Comparison of ENCODE assay signal across 17 cellular contexts in the genomic region with DNA sequence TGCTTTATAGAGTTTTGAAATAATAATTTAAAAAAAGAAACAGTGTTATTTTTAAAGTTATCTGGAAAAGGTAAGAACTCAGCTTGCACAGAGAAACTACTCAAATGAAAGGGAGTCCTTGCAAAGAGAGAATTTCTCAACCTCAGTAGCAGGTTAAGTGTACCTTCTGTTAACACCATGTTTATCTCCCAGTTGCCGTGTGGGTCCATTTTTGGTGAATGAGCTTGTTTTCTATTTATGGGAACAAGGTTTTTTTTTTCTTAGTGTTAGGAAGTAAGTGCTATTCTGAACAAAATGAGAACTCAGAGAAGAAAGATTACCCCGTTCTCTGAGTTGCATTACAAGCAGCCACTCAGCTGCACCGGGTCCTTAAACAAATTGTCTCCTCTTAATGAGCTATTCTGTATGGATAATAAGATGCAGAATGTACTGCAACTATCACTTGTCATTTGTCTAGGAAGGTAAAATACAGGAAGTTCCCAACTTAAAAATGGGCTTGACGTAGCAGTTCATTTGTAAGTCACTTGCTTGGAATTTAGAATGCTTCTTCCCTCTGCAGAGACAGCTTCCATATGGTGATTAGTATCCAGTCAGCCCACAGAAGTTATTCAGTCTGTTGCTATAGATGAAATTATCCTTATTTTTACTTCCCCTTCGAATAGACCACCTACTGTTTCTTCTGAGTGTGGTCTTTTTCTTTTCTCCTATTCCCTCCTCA.
DNase-seq lines count a peak whose midpoint lies in the region; ATAC-seq and TF ChIP-seq lines count a peak whose summit lies in the region.
"Had no signal": no experiment of that assay in that cellular context is flagged by ENCODE, and none has a peak within 500 bp of the region (broad histone marks: within the 10 kb centered on the region; RNA-seq: fewer than 3 reads in every experiment).

No MANE protein-coding gene starts in this region.

- no peaks in the 10 kb centered on the region for H3K9me2 ChIP-seq in GM23338 (ENCODE audit: insufficient read depth)

- H3K4me2 ChIP-seq in GM23338: no peak overlapping the region

- H3K27ac Mint-ChIP-seq in GM23338: no peak overlapping the region; the same call in 1 of the 2 replicates
- H3K27ac Mint-ChIP-seq: activated naive CD8-positive, alpha-beta T cell treated with anti-CD3 and anti-CD28 coated beads, Interleukin-2, amount 10 ng/mL, durations not matched to agents 7 days and 5 days; memory B cell; progenitor cell of endocrine pancreas had no signal

- peaks cover 2% of the 10 kb centered on the region for H3K27me3 Mint-ChIP-seq in GM23338 (ENCODE audit: insufficient read depth, low read depth, poor library complexity)
- H3K27me3 Mint-ChIP-seq: progenitor cell of endocrine pancreas had no signal

- H3K27me3 ChIP-seq in GM23338 (ENCODE audit: insufficient read depth) (no peaks in the 10 kb centered on the region), brain microvascular endothelial cell (replicated peaks) (no peaks in the 10 kb centered on the region)

- H3K79me2 ChIP-seq in GM23338 (replicated peaks; ENCODE audit: insufficient read depth): no peaks in the 10 kb centered on the region

- H3K4me3 ChIP-seq in GM23338 (no peak overlapping the region), brain microvascular endothelial cell (ENCODE audit: low read depth, low read length) (no peak overlapping the region), skeletal muscle cell (ENCODE audit: low read depth, low read length) (no peak overlapping the region)

- peaks cover 17% of the 10 kb centered on the region for H3K4me1 Mint-ChIP-seq in GM23338
- H3K4me1 Mint-ChIP-seq: activated naive CD8-positive, alpha-beta T cell treated with anti-CD3 and anti-CD28 coated beads, Interleukin-2, amount 10 ng/mL, durations not matched to agents 7 days and 5 days; CD4-positive, CD25-positive, alpha-beta regulatory T cell; memory B cell had no signal

- no peak for ATAC-seq in GM23338
- peak; percentile 23 to 46 for ATAC-seq in left cardiac atrium
- ATAC-seq in GM21367 (IDR thresholded peaks at IDR 0.05; ENCODE audit: unreplicated experiment): no peak

- no peak overlapping the region for H2AFZ ChIP-seq in GM23338

- no peaks in the 10 kb centered on the region for H4K20me1 ChIP-seq in GM23338 (replicated peaks; ENCODE audit: insufficient read depth)

- in situ Hi-C loops in brain microvascular endothelial cell (cut with HindIII; ENCODE audit: low pct_ligation_motif_present, low sequenced_read_pairs): no loop called here

- no peak overlapping the region for H3K4me3 Mint-ChIP-seq in GM23338
- H3K4me3 Mint-ChIP-seq: activated naive CD8-positive, alpha-beta T cell treated with anti-CD3 and anti-CD28 coated beads, Interleukin-2, amount 10 ng/mL, durations not matched to agents 7 days and 5 days; CD4-positive, CD25-positive, alpha-beta regulatory T cell; memory B cell had no signal

- H3K27ac ChIP-seq in GM23338 (ENCODE audit: low read depth): no peak overlapping the region
- H3K27ac ChIP-seq in brain microvascular endothelial cell: peak overlapping the region; percentile 87

- TF ChIP-seq CTCF in GM23338 (conservative IDR thresholded peaks at IDR 0.05; ENCODE audit: low read depth in 2 of 2): no peak
- TF ChIP-seq CTCF in brain microvascular endothelial cell (IDR thresholded peaks at IDR 0.05; ENCODE audit: low read depth, low read length, missing control alignments): no peak

- DNase-seq in GM23338 (ENCODE audit: low spot score): peak; percentile 31
- peak; percentile 52 for DNase-seq in brain microvascular endothelial cell
- no peak for DNase-seq in left cardiac atrium
- DNase-seq in skeletal muscle cell (ENCODE audit: low read depth): peak; percentile 37
- DNase-seq in DMS79 (lab: John Stamatoyannopoulos, UW): no peak
- DNase-seq in HT-29 (ENCODE audit: low spot score): no peak
- no peak for DNase-seq in DMS 273 treated with DMSO at 0.1 percent for 48 hours (lab: John Stamatoyannopoulos, UW)
- DNase-seq: activated naive CD8-positive, alpha-beta T cell treated with anti-CD3 and anti-CD28 coated beads, Interleukin-2, amount 10 ng/mL, durations not matched to agents 7 days and 5 days; CD4-positive, CD25-positive, alpha-beta regulatory T cell; hippocampal formation; Kasumi-1; NCI-H187 treated with DMSO at 0.1 percent for 48 hours; NCI-H82; SHP77 treated with DMSO at 0.1 percent for 48 hours had no signal

- H3K9me3 Mint-ChIP-seq in GM23338: peaks cover 5% of the 10 kb centered on the region; the same call in 2 of the 3 replicates

- H3K36me3 ChIP-seq in GM23338 (ENCODE audit: insufficient read depth) (no peaks in the 10 kb centered on the region), brain microvascular endothelial cell (replicated peaks) (no peaks in the 10 kb centered on the region)

- intact Hi-C loops in left cardiac atrium (cut with DNase I): loop anchor here in 1 of 2 donors (10.0 kb wide), 1 partner anchor 247 kb away; no protein-coding TSS in a partner anchor

- H3K36me3 Mint-ChIP-seq in GM23338 (ENCODE audit: low read depth): peaks cover 6% of the 10 kb centered on the region; the same call in 2 of the 3 replicates
- H3K36me3 Mint-ChIP-seq: activated naive CD8-positive, alpha-beta T cell treated with anti-CD3 and anti-CD28 coated beads, Interleukin-2, amount 10 ng/mL, durations not matched to agents 7 days and 5 days; CD4-positive, CD25-positive, alpha-beta regulatory T cell had no signal

- no peaks in the 10 kb centered on the region for H3F3A ChIP-seq in GM23338 (replicated peaks; ENCODE audit: low read depth)

- peaks cover 8% of the 10 kb centered on the region; the same call in 1 of the 2 replicates for H3K4me1 ChIP-seq in GM23338 (ENCODE audit: insufficient read depth)

TF ChIP-seq in GM23338, 12 proteins besides CTCF, POLR2A, EP300 and RAD21:
- TF ChIP-seq POLR2AphosphoS5 (IDR thresholded peaks at IDR 0.05; ENCODE audit: low read depth) (no peak), JUNB (IDR thresholded peaks at IDR 0.05; ENCODE audit: unreplicated experiment) (no peak), CREB1 (CRISPR knock-in tag; IDR thresholded peaks at IDR 0.05; ENCODE audit: low read depth) (no peak), EZH2 (IDR thresholded peaks at IDR 0.05; ENCODE audit: low read depth, unreplicated experiment) (no peak), ZNF114 (CRISPR knock-in tag; IDR thresholded peaks at IDR 0.05) (no peak), ZNF331 (CRISPR knock-in tag; IDR thresholded peaks at IDR 0.05; ENCODE audit: low read depth) (no peak)
- TF ChIP-seq, protein P1, sequence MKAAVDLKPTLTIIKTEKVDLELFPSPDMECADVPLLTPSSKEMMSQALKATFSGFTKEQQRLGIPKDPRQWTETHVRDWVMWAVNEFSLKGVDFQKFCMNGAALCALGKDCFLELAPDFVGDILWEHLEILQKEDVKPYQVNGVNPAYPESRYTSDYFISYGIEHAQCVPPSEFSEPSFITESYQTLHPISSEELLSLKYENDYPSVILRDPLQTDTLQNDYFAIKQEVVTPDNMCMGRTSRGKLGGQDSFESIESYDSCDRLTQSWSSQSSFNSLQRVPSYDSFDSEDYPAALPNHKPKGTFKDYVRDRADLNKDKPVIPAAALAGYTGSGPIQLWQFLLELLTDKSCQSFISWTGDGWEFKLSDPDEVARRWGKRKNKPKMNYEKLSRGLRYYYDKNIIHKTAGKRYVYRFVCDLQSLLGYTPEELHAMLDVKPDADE (IDR thresholded peaks at IDR 0.05): no peak
- TF ChIP-seq, protein P2, sequence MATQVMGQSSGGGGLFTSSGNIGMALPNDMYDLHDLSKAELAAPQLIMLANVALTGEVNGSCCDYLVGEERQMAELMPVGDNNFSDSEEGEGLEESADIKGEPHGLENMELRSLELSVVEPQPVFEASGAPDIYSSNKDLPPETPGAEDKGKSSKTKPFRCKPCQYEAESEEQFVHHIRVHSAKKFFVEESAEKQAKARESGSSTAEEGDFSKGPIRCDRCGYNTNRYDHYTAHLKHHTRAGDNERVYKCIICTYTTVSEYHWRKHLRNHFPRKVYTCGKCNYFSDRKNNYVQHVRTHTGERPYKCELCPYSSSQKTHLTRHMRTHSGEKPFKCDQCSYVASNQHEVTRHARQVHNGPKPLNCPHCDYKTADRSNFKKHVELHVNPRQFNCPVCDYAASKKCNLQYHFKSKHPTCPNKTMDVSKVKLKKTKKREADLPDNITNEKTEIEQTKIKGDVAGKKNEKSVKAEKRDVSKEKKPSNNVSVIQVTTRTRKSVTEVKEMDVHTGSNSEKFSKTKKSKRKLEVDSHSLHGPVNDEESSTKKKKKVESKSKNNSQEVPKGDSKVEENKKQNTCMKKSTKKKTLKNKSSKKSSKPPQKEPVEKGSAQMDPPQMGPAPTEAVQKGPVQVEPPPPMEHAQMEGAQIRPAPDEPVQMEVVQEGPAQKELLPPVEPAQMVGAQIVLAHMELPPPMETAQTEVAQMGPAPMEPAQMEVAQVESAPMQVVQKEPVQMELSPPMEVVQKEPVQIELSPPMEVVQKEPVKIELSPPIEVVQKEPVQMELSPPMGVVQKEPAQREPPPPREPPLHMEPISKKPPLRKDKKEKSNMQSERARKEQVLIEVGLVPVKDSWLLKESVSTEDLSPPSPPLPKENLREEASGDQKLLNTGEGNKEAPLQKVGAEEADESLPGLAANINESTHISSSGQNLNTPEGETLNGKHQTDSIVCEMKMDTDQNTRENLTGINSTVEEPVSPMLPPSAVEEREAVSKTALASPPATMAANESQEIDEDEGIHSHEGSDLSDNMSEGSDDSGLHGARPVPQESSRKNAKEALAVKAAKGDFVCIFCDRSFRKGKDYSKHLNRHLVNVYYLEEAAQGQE (IDR thresholded peaks at IDR 0.05; ENCODE audit: unreplicated experiment): no peak

Comparison
In these comparisons a context has a peak if more than half of its experiments do, and no peak if none do; other contexts are left out.
1. ATAC-seq: peak in left cardiac atrium (2 of 2); none in GM23338 (single experiment) and GM21367 (single experiment).
2. DNase-seq: peak in GM23338 (single experiment), brain microvascular endothelial cell (single experiment) and skeletal muscle cell (single experiment); none in left cardiac atrium (single experiment), DMS79 (single experiment), HT-29 (single experiment) and DMS 273 treated with DMSO at 0.1 percent for 48 hours (single experiment).